ENCODE assay signal across 8 cellular contexts in the genomic region with DNA sequence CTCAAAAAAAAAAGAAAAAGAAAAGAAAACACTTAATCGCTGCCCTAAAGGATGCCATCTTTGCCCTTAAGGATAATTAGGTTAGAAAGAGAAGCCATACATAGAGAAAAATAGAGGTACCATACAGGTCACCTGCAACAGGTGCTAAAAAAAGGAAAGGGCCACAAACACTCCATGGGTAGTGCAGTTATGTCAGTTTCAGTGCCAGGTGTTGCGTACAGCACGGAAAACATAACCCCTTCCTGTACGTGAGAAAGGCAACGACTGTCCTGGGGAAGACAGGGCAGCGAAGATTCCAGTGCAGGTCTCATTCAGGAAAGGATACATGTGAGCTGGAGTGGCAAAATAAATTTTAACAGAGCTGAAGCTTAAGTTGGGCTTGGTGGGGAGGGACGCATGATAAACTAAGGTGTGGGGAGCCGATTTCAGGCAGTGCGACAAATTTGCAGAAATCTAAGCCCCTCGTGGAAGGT. TPM values are rescaled to one million over a fixed set of nuclear protein-coding genes. Genes with fewer than 3 reads are reported as not detected.
DNase-seq lines count a peak whose midpoint lies in the region; ATAC-seq and TF ChIP-seq lines count a peak whose summit lies in the region.

No MANE protein-coding gene starts in this region.

- H3K9me3 ChIP-seq in mucosa of descending colon: no peaks in the 10 kb centered on the region

- DNase-seq in A172 (ENCODE audit: low spot score) (peak; percentile 5), NCI-H1417 treated with DMSO at 0.1 percent for 48 hours (lab: John Stamatoyannopoulos, UW) (peak; percentile 27), cardiac fibroblast (ENCODE audit: low read depth in 2 of 2) (no peak), mucosa of descending colon (peak in 1 of 3 donors; percentile 56), ureter (ENCODE audit: low spot score) (no peak), SKM-1 (lab: John Stamatoyannopoulos, UW; ENCODE audit: unreplicated experiment) (no peak), NCI-H1092 (lab: John Stamatoyannopoulos, UW) (no peak)

- peaks cover 15% of the 10 kb centered on the region for H3K4me1 ChIP-seq in mucosa of descending colon (ENCODE audit: low read depth)

- H3K4me3 ChIP-seq in cardiac fibroblast (replicated peaks in 1 of 2; ENCODE audit: low read depth in 2 of 2, low read length in 2 of 2): peak overlapping the region; percentile 70 to 100
- no peak overlapping the region for H3K4me3 ChIP-seq in mucosa of descending colon

- H3K36me3 ChIP-seq in mucosa of descending colon (ENCODE audit: low read depth): peaks cover 7% of the 10 kb centered on the region

- TF ChIP-seq CTCF in cardiac fibroblast (IDR thresholded peaks at IDR 0.05; ENCODE audit: low read depth, low read length) (no peak), mucosa of descending colon (IDR thresholded peaks at IDR 0.05) (no peak)

- peak; percentile 9 for ATAC-seq in GM19324 (IDR thresholded peaks at IDR 0.05; ENCODE audit: low FRiP score, unreplicated experiment)
- ATAC-seq in mucosa of descending colon: peak; percentile 44

- intact Hi-C loops in mucosa of descending colon (cut with DNase I, micrococcal nuclease): no loop called here

RNA-seq across cellular contexts. Expression of a gene that starts 0.6 kb away (rescaled TPM):
- total RNA-seq in A172 (2014; rRNA removed; shearing (Covaris generic)): 187 and 225 TPM in 2 replicates
- total RNA-seq in mucosa of descending colon: 100 to 1,000 TPM; 211 to 334 (median 329) TPM
- total RNA-seq in ureter: 221 TPM

RNA-seq across cellular contexts. Expression of a gene that starts 20.2 kb away (rescaled TPM):
- 0.81 and 1.0 TPM in 2 replicates for total RNA-seq in A172 (2014; rRNA removed; shearing (Covaris generic))
- 10 to 100 TPM in 1 of 3 donors, 1 to 10 TPM in 2; 3.9 to 21.4 (median 5.1) TPM for total RNA-seq in mucosa of descending colon
- 19.8 TPM for total RNA-seq in ureter

RNA-seq across cellular contexts. Expression of a gene that starts 32.1 kb away (rescaled TPM):
- 11.2 and 16.8 TPM in 2 replicates for total RNA-seq in A172 (2014; rRNA removed; shearing (Covaris generic))
- total RNA-seq in mucosa of descending colon (10 to 100 TPM; 35.0 to 88.6 (median 85.6) TPM), ureter (52.7 TPM)

Comparison
In these comparisons a context has a peak if more than half of its experiments do, and no peak if none do; other contexts are left out.
1. DNase-seq: peak in A172 (single experiment) and NCI-H1417 treated with DMSO at 0.1 percent for 48 hours (single experiment); none in cardiac fibroblast (0 of 2), ureter (single experiment), SKM-1 (single experiment) and NCI-H1092 (single experiment).